Comparison of ENCODE assay signal across 9 cellular contexts in genomic region chr19:17679526-17680234, GRCh38. TPM values are rescaled to one million over a fixed set of nuclear protein-coding genes. Genes with fewer than 3 reads are reported as not detected.
DNase-seq lines count a peak whose midpoint lies in the region; ATAC-seq and TF ChIP-seq lines count a peak whose summit lies in the region.
"Had no signal": no experiment of that assay in that cellular context is flagged by ENCODE, and none has a peak within 500 bp of the region (broad histone marks: within the 10 kb centered on the region; RNA-seq: fewer than 3 reads in every experiment).

No MANE protein-coding gene starts in this region.

- no peak for ATAC-seq in activated T-cell treated with anti-CD3 and anti-CD28 coated beads, Interleukin-2, amount 50 U/mL, for 4 hours
- ATAC-seq in thoracic aorta (ENCODE audit: insufficient number of reproducible peaks, low FRiP score, low read depth) (no peak), HG02571 (IDR thresholded peaks at IDR 0.05; ENCODE audit: unreplicated experiment) (no peak), HG03095 (IDR thresholded peaks at IDR 0.05; ENCODE audit: unreplicated experiment) (no peak)

- H3K36me3 Mint-ChIP-seq in activated T-cell treated with anti-CD3 and anti-CD28 coated beads, Interleukin-2, amount 50 U/mL, for 4 hours (ENCODE audit: insufficient read depth): no peaks in the 10 kb centered on the region
- H3K36me3 Mint-ChIP-seq in immature natural killer cell: no peaks in the 10 kb centered on the region

- H3K9me3 ChIP-seq in adipocyte (ENCODE audit: control insufficient read depth, low read length) (no peaks in the 10 kb centered on the region), thoracic aorta (no peaks in the 10 kb centered on the region)

- H3K27me3 ChIP-seq in adipocyte (replicated peaks; ENCODE audit: control insufficient read depth, insufficient read depth, low read length): peaks cover 17% of the 10 kb centered on the region
- H3K27me3 ChIP-seq in thoracic aorta (replicated peaks; ENCODE audit: insufficient read depth): no peaks in the 10 kb centered on the region

- H3K4me1 Mint-ChIP-seq in activated T-cell treated with anti-CD3 and anti-CD28 coated beads, Interleukin-2, amount 50 U/mL, for 4 hours (ENCODE audit: low read depth): peaks cover 2% of the 10 kb centered on the region
- peaks cover 19 to 23% of the 10 kb centered on the region in 2 donors for H3K4me1 Mint-ChIP-seq in immature natural killer cell

- no peak for TF ChIP-seq CTCF in thoracic aorta (IDR thresholded peaks at IDR 0.05)

- H3K36me3 ChIP-seq in adipocyte (ENCODE audit: control insufficient read depth, insufficient read depth, low read length, severe bottlenecking) (no peaks in the 10 kb centered on the region), thoracic aorta (no peaks in the 10 kb centered on the region)

- peak overlapping the region in 1 of 2 donors; percentile 89 for H3K27ac ChIP-seq in thoracic aorta

- DNase-seq in activated T-cell treated with anti-CD3 and anti-CD28 coated beads, Interleukin-2, amount 50 U/mL, for 4 hours: no peak
- DNase-seq in activated T-cell treated with anti-CD3 and anti-CD28 coated beads, Interleukin-2, amount 50 U/mL, for 48 hours: no peak
- DNase-seq in adipocyte (ENCODE audit: low read depth) (no peak), immature natural killer cell (no peak), thoracic aorta (ENCODE audit: low spot score) (no peak), NCI-H2171 (lab: John Stamatoyannopoulos, UW) (no peak)
- DNase-seq: NCI-H1092 had no signal

- peaks cover 72% of the 10 kb centered on the region for H3K27me3 Mint-ChIP-seq in activated T-cell treated with anti-CD3 and anti-CD28 coated beads, Interleukin-2, amount 50 U/mL, for 4 hours (ENCODE audit: low read depth)
- H3K27me3 Mint-ChIP-seq in immature natural killer cell (ENCODE audit: low read depth in 3 of 3): peaks cover 5 to 10% (median 8%) of the 10 kb centered on the region in 3 donors

- H3K27ac Mint-ChIP-seq in immature natural killer cell: peak overlapping the region in 5 of 6 donors; percentile 68 to 87 (median 83)

- H3K4me3 ChIP-seq in adipocyte (ENCODE audit: low read length) (peak overlapping the region; percentile 75), thoracic aorta (peak overlapping the region; percentile 74)

- H3K9ac ChIP-seq in adipocyte (ENCODE audit: low read length): peak overlapping the region; percentile 88

- peak overlapping the region; percentile 63 for H3K4me3 Mint-ChIP-seq in activated T-cell treated with anti-CD3 and anti-CD28 coated beads, Interleukin-2, amount 50 U/mL, for 4 hours
- peak overlapping the region; percentile 74 to 88 (median 83) for H3K4me3 Mint-ChIP-seq in immature natural killer cell

- H3K9me3 Mint-ChIP-seq in activated T-cell treated with anti-CD3 and anti-CD28 coated beads, Interleukin-2, amount 50 U/mL, for 4 hours: no peaks in the 10 kb centered on the region
- peaks cover 0 to 2% (median 0%) of the 10 kb centered on the region in 6 donors for H3K9me3 Mint-ChIP-seq in immature natural killer cell

- H3K4me1 ChIP-seq in adipocyte (ENCODE audit: control insufficient read depth, insufficient read depth, low read length) (peaks cover 8% of the 10 kb centered on the region), thoracic aorta (ENCODE audit: control insufficient read depth in 1 of 2, low read depth in 2 of 2) (peaks cover 7 to 10% of the 10 kb centered on the region in 2 donors)

RNA-seq across cellular contexts. Expression of gene UNC13A, which starts 8.5 kb away (rescaled TPM):
- total RNA-seq in activated T-cell treated with anti-CD3 and anti-CD28 coated beads, Interleukin-2, amount 50 U/mL, for 4 hours: under 1 TPM in 2 of 3 donors, not detected in 1; 0.08 to 0.15 TPM
- polyA plus RNA-seq in immature natural killer cell: not detected
- total RNA-seq in thoracic aorta: 1 to 10 TPM; 2.1 to 7.7 TPM

RNA-seq across cellular contexts. Expression of gene MAP1S, which starts 39.6 kb away (rescaled TPM):
- total RNA-seq in activated T-cell treated with anti-CD3 and anti-CD28 coated beads, Interleukin-2, amount 50 U/mL, for 4 hours: 10 to 100 TPM; 75.7 to 81.4 (median 79.3) TPM
- polyA plus RNA-seq in immature natural killer cell: 10 to 100 TPM; 14.7 to 51.5 (median 17.7) TPM
- total RNA-seq in thoracic aorta: 10 to 100 TPM; 31.7 to 42.9 TPM
